In the genomic region with DNA sequence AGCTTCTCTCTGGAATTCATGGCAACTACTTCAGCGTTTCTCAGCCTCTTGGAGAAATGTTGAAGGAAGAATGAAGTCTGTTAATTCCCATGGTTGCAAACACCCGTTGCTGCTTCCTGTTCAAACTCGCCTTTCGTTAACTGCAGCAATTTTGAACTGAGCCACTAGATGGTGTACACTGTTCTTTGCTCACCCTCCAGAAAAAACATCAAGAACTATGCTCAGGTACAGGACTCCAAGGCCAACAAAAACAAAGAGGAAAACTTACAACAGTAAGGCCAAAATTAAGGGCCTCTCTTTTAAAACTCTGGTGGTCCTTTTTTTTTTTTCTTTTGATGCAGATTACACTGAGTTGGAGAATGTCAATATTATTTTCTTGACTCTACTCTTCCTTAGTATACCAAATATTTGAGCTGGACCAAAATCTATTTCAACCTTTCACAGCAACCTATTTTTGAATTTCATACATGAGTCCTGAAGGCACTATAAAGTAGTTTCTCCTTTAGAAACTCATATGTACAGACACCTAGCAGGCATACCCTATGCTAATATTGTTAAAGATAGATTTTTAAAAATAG, we compare ENCODE assay signal across 7 cellular contexts. TPM values are rescaled to one million over a fixed set of nuclear protein-coding genes. Genes with fewer than 3 reads are reported as not detected.
DNase-seq lines count a peak whose midpoint lies in the region; ATAC-seq and TF ChIP-seq lines count a peak whose summit lies in the region.

No MANE protein-coding gene starts in this region.

- WGBS in right cardiac atrium = under 1% methylated on average over 4 of the region's 4 CpGs
- WGBS in smooth muscle cell (ENCODE audit: low lambda C conversion rate) = 1% methylated on average over 4 of the region's 4 CpGs

- H3K9ac ChIP-seq in adipocyte (ENCODE audit: low read length) (no peak overlapping the region), smooth muscle cell (ENCODE audit: low read depth) (no peak overlapping the region)

- intact Hi-C loops in right cardiac atrium (cut with DNase I) = no loop called here

- H3K27ac ChIP-seq in right cardiac atrium (ENCODE audit: low read length) (no peak overlapping the region), smooth muscle cell (ENCODE audit: low read depth) (no peak overlapping the region)

- peak; percentile 57 for TF ChIP-seq CTCF in smooth muscle cell (IDR thresholded peaks at IDR 0.05; ENCODE audit: borderline replicate concordance, insufficient read depth, poor library complexity, severe bottlenecking)

- no peak overlapping the region for H3K4me2 ChIP-seq in smooth muscle cell

- no peaks in the 10 kb centered on the region for H4K20me1 ChIP-seq in smooth muscle cell (ENCODE audit: low read depth)

- H3K79me2 ChIP-seq in smooth muscle cell (ENCODE audit: low read depth) = no peaks in the 10 kb centered on the region

- H3K27me3 ChIP-seq in adipocyte (replicated peaks; ENCODE audit: control insufficient read depth, insufficient read depth, low read length) (peaks cover 4% of the 10 kb centered on the region), right cardiac atrium (ENCODE audit: control insufficient read depth, insufficient read depth) (no peaks in the 10 kb centered on the region), smooth muscle cell (ENCODE audit: low read depth) (peaks cover 18% of the 10 kb centered on the region)

- H3K4me3 ChIP-seq in adipocyte (ENCODE audit: low read length) (no peak overlapping the region), right cardiac atrium (ENCODE audit: low read length) (no peak overlapping the region), smooth muscle cell (no peak overlapping the region)

- H3K36me3 ChIP-seq in adipocyte (ENCODE audit: control insufficient read depth, insufficient read depth, low read length, severe bottlenecking) = no peaks in the 10 kb centered on the region
- H3K36me3 ChIP-seq in smooth muscle cell (ENCODE audit: low read depth) = no peaks in the 10 kb centered on the region

- no peaks in the 10 kb centered on the region for H3K9me3 ChIP-seq in adipocyte (ENCODE audit: control insufficient read depth, low read length)
- no peaks in the 10 kb centered on the region for H3K9me3 ChIP-seq in right cardiac atrium (ENCODE audit: control insufficient read depth, low read length)
- H3K9me3 ChIP-seq in smooth muscle cell (replicated peaks; ENCODE audit: low read depth) = no peaks in the 10 kb centered on the region

- H3F3A ChIP-seq in smooth muscle cell (ENCODE audit: low read depth) = no peaks in the 10 kb centered on the region

- peak; percentile 41 for DNase-seq in GDM1 (lab: John Stamatoyannopoulos, UW)
- peak; percentile 65 for DNase-seq in NCI-H460 (ENCODE audit: extremely low read depth, low read depth)
- DNase-seq in adipocyte (ENCODE audit: low read depth) = peak; percentile 78
- no peak for DNase-seq in right cardiac atrium
- DNase-seq in smooth muscle cell (lab: John Stamatoyannopoulos, UW; ENCODE audit: unreplicated experiment) = no peak

- H2AFZ ChIP-seq in smooth muscle cell (ENCODE audit: low read depth) = peak overlapping the region; percentile 73

- ATAC-seq in GM21367 (IDR thresholded peaks at IDR 0.05; ENCODE audit: unreplicated experiment) = peak; percentile 99
- ATAC-seq in HG03460 (IDR thresholded peaks at IDR 0.05; ENCODE audit: unreplicated experiment) = peak; percentile 98
- peak; percentile 54 to 65 for ATAC-seq in right cardiac atrium

- H3K4me1 ChIP-seq in adipocyte (ENCODE audit: control insufficient read depth, insufficient read depth, low read length) (no peaks in the 10 kb centered on the region), right cardiac atrium (ENCODE audit: control insufficient read depth, insufficient read depth, low read length) (no peaks in the 10 kb centered on the region), smooth muscle cell (ENCODE audit: low read depth) (no peaks in the 10 kb centered on the region)

RNA-seq across cellular contexts. Expression of a gene that starts 58.2 kb away (rescaled TPM):
- 0.49 and 0.54 TPM in 2 replicates for total RNA-seq in NCI-H460 (2014; rRNA removed; shearing (Covaris generic))
- 0.30 and 1.2 TPM in 2 replicates for polyA plus RNA-seq in NCI-H460 (2014; cell fraction: nucleus; rRNA removed)
- total RNA-seq in right cardiac atrium (under 1 TPM in 1 of 4 donors, not detected in 3; 0.09 TPM), smooth muscle cell (not detected in 2 replicates)
- polyA plus RNA-seq in right cardiac atrium (0.09 TPM), smooth muscle cell (not detected in 2 replicates)

Comparison
In these comparisons a context has a peak if more than half of its experiments do, and no peak if none do; other contexts are left out.
1. DNase-seq: peak in GDM1 (single experiment), NCI-H460 (single experiment) and adipocyte (single experiment); none in right cardiac atrium (0 of 3) and smooth muscle cell (single experiment).
2. Peak in every context shown above with its lines, with median percentiles within 50 percentile points of each other: ATAC-seq.